Comparison of ENCODE assay signal across 29 cellular contexts in genomic region chr1:229243638-229244037, GRCh38.
"Had no signal": no experiment of that assay in that cellular context is flagged by ENCODE, and none has a peak within 500 bp of the region (broad histone marks: within the 10 kb centered on the region; RNA-seq: fewer than 3 reads in every experiment).

No MANE protein-coding gene starts in this region.

- FAIRE-seq: urothelium cell line had no signal

- H3K27me3 ChIP-seq: stomach, suprapubic skin, testis, thyroid gland, tibial artery, tibial nerve, transverse colon, upper lobe of left lung, upper lobe of right lung, uterus, vagina had no signal

- H3K9me3 ChIP-seq: suprapubic skin, testis, thyroid gland, upper lobe of right lung, vagina had no signal

- H3K36me3 ChIP-seq: stomach, suprapubic skin, thoracic aorta, thyroid gland, tibial artery, tibial nerve, transverse colon, upper lobe of left lung, upper lobe of right lung, uterus, vagina had no signal

- H3K4me1 ChIP-seq: testis, tibial artery, transverse colon, upper lobe of left lung, upper lobe of right lung, uterus had no signal

- H3K27ac Mint-ChIP-seq: stimulated activated effector memory CD8-positive, alpha-beta T cell treated with anti-CD3 and anti-CD28 coated beads, Interleukin-12 subunit alpha, Interleukin-12 subunit beta, amount 100 ng/mL, for 72 hours; stimulated activated memory B cell treated with anti-CD40 and anti-IgM and Interleukin-4, amounts not matched to agents 10 μg/mL and 1 μg/mL and 100 μg/mL, for 72 hours; stimulated activated naive B cell treated with anti-CD40 and anti-IgM and Interleukin-4, amounts not matched to agents 10 μg/mL and 1 μg/mL and 100 μg/mL, for 72 hours; stimulated activated naive CD8-positive, alpha-beta T cell treated with anti-CD3 and anti-CD28 coated beads, Interleukin-15, amount 100 ng/mL, for 72 hours; stimulated activated naive CD8-positive, alpha-beta T cell treated with anti-CD3 and anti-CD28 coated beads, Interleukin-15, Interleukin-2, amounts not matched to agents 100 ng/mL and 50 ng/mL, for 24 hours; type B pancreatic cell had no signal

- ATAC-seq: stimulated activated effector memory CD8-positive, alpha-beta T cell treated with anti-CD3 and anti-CD28 coated beads, Interleukin-12 subunit alpha, Interleukin-12 subunit beta, amount 100 ng/mL, for 72 hours; stimulated activated memory B cell treated with anti-CD40 and anti-IgM and Interleukin-4, amounts not matched to agents 10 μg/mL and 1 μg/mL and 100 μg/mL, for 72 hours; stimulated activated naive B cell treated with anti-CD40 and anti-IgM and Interleukin-4, amounts not matched to agents 10 μg/mL and 1 μg/mL and 100 μg/mL, for 72 hours; stimulated activated naive CD8-positive, alpha-beta T cell treated with anti-CD3 and anti-CD28 coated beads, Interleukin-15, amount 100 ng/mL, for 72 hours; stimulated activated naive CD8-positive, alpha-beta T cell treated with anti-CD3 and anti-CD28 coated beads, Interleukin-15, Interleukin-2, amounts not matched to agents 100 U/mL and 50 U/mL, for 24 hours; upper lobe of right lung had no signal

- H3K27me3 Mint-ChIP-seq: stimulated activated naive CD8-positive, alpha-beta T cell treated with anti-CD3 and anti-CD28 coated beads, Interleukin-15, amount 100 ng/mL, for 72 hours; stimulated activated naive CD8-positive, alpha-beta T cell treated with anti-CD3 and anti-CD28 coated beads, Interleukin-15, Interleukin-2, amounts not matched to agents 100 ng/mL and 50 ng/mL, for 24 hours; type B pancreatic cell had no signal

- H3K4me1 Mint-ChIP-seq: stimulated activated naive B cell treated with anti-CD40 and anti-IgM and Interleukin-4, amounts not matched to agents 10 μg/mL and 1 μg/mL and 100 μg/mL, for 72 hours had no signal

- H3K27ac ChIP-seq: stomach, suprapubic skin, testis, thoracic aorta, thyroid gland, tibial artery, tibial nerve, transverse colon, upper lobe of left lung, upper lobe of right lung, uterus, vagina had no signal

- H3K4me3 ChIP-seq: stomach, suprapubic skin, testis, thoracic aorta, thyroid gland, tibial artery, tibial nerve, transverse colon, upper lobe of left lung, upper lobe of right lung, uterus, vagina had no signal

- H3K4me3 Mint-ChIP-seq: stimulated activated effector memory CD8-positive, alpha-beta T cell treated with anti-CD3 and anti-CD28 coated beads, Interleukin-12 subunit alpha, Interleukin-12 subunit beta, amount 100 ng/mL, for 72 hours; stimulated activated memory B cell treated with anti-CD40 and anti-IgM and Interleukin-4, amounts not matched to agents 10 μg/mL and 1 μg/mL and 100 μg/mL, for 72 hours; stimulated activated naive B cell treated with anti-CD40 and anti-IgM and Interleukin-4, amounts not matched to agents 10 μg/mL and 1 μg/mL and 100 μg/mL, for 72 hours; stimulated activated naive CD8-positive, alpha-beta T cell treated with anti-CD3 and anti-CD28 coated beads, Interleukin-15, amount 100 ng/mL, for 72 hours; stimulated activated naive CD8-positive, alpha-beta T cell treated with anti-CD3 and anti-CD28 coated beads, Interleukin-15, Interleukin-2, amounts not matched to agents 100 ng/mL and 50 ng/mL, for 24 hours; type B pancreatic cell had no signal

- H3K36me3 Mint-ChIP-seq: stimulated activated effector memory CD8-positive, alpha-beta T cell treated with anti-CD3 and anti-CD28 coated beads, Interleukin-12 subunit alpha, Interleukin-12 subunit beta, amount 100 ng/mL, for 72 hours had no signal

- DNase-seq: stimulated activated CD4-positive, alpha-beta T cell treated with anti-CD3 and anti-CD28 coated beads, Interleukin-2, amount 100 ng/mL, for 48 hours; stimulated activated CD4-positive, alpha-beta T cell treated with anti-CD3 and anti-CD28 coated beads, Interleukin-4, amount 100 ng/mL, for 1 hour; stimulated activated CD4-positive, alpha-beta T cell treated with anti-CD3 and anti-CD28 coated beads, Interleukin-4, amount 100 ng/mL, for 24 hours; stimulated activated CD4-positive, alpha-beta T cell treated with anti-CD3 and anti-CD28 coated beads, Interleukin-4, amount 100 ng/mL, for 4 hours; stimulated activated CD8-positive, alpha-beta memory T cell treated with anti-CD3 and anti-CD28 coated beads, Interleukin-4, amount 100 ng/mL, for 48 hours; stimulated activated naive B cell treated with anti-CD40 and anti-IgM and Interleukin-4, amounts not matched to agents 10 μg/mL and 1 μg/mL and 100 μg/mL, for 72 hours; stimulated activated naive CD4-positive, alpha-beta T cell; stimulated activated naive CD4-positive, alpha-beta T cell treated with Interleukin-2 at 50 U/mL for 16 hours; stimulated activated naive CD8-positive, alpha-beta T cell treated with anti-CD3 and anti-CD28 coated beads, Interleukin-15, amount 100 ng/mL, for 72 hours; stimulated activated naive CD8-positive, alpha-beta T cell treated with anti-CD3 and anti-CD28 coated beads, Interleukin-15, Interleukin-2, amounts not matched to agents 100 U/mL and 50 U/mL, for 24 hours; stomach; substantia nigra; testis; thyroid gland; tibial artery; transverse colon; trophoblast cell; upper lobe of left lung; upper lobe of right lung; uterus had no signal
